ENCODE assay signal across 24 cellular contexts in genomic region chr16:49687603-49688002, GRCh38.
"Had no signal": no experiment of that assay in that cellular context is flagged by ENCODE, and none has a peak within 500 bp of the region (broad histone marks: within the 10 kb centered on the region; RNA-seq: fewer than 3 reads in every experiment).

No MANE protein-coding gene starts in this region.

- H3K36me3 Mint-ChIP-seq: naive thymus-derived CD4-positive, alpha-beta T cell; stimulated activated memory B cell treated with anti-CD40 and anti-IgM and Interleukin-4, amounts not matched to agents 10 μg/mL and 1 μg/mL and 100 μg/mL, for 72 hours had no signal

- DNase-seq: dermis blood vessel endothelial cell; effector memory CD4-positive, alpha-beta T cell; foreskin keratinocyte; heart left ventricle; hippocampal formation; left cardiac atrium; mesenchymal stem cell; midbrain; naive thymus-derived CD4-positive, alpha-beta T cell; nucleus accumbens; right cardiac atrium; sigmoid colon; stimulated activated CD4-positive, alpha-beta T cell treated with anti-CD3 and anti-CD28 coated beads, Interleukin-2, amount 100 ng/mL, for 24 hours; stimulated activated CD4-positive, alpha-beta T cell treated with anti-CD3 and anti-CD28 coated beads, Interleukin-4, amount 100 ng/mL, for 24 hours; upper lobe of left lung had no signal

- H3K27me3 ChIP-seq: esophagus muscularis mucosa, foreskin keratinocyte, gastroesophageal sphincter, heart left ventricle, sigmoid colon, tibial nerve, upper lobe of left lung had no signal

- H3K9me3 Mint-ChIP-seq: stimulated activated memory B cell treated with anti-CD40 and anti-IgM and Interleukin-4, amounts not matched to agents 10 μg/mL and 1 μg/mL and 100 μg/mL, for 72 hours; stimulated activated naive CD8-positive, alpha-beta T cell treated with anti-CD3 and anti-CD28 coated beads, Interleukin-15, Interleukin-2, amounts not matched to agents 100 ng/mL and 50 ng/mL, for 24 hours had no signal

- H3K36me3 ChIP-seq: gastroesophageal sphincter, left lung, prostate gland, sigmoid colon, thoracic aorta, tibial nerve, upper lobe of left lung had no signal

- H3K4me3 ChIP-seq: coronary artery, esophagus muscularis mucosa, gastroesophageal sphincter, heart left ventricle, left lung, prostate gland, sigmoid colon, thoracic aorta, tibial nerve, upper lobe of left lung had no signal

- H3K4me3 Mint-ChIP-seq: naive thymus-derived CD4-positive, alpha-beta T cell; stimulated activated memory B cell treated with anti-CD40 and anti-IgM and Interleukin-4, amounts not matched to agents 10 μg/mL and 1 μg/mL and 100 μg/mL, for 72 hours; stimulated activated naive CD8-positive, alpha-beta T cell treated with anti-CD3 and anti-CD28 coated beads, Interleukin-15, Interleukin-2, amounts not matched to agents 100 ng/mL and 50 ng/mL, for 24 hours had no signal

- H3K27ac Mint-ChIP-seq: naive thymus-derived CD4-positive, alpha-beta T cell; stimulated activated memory B cell treated with anti-CD40 and anti-IgM and Interleukin-4, amounts not matched to agents 10 μg/mL and 1 μg/mL and 100 μg/mL, for 72 hours; stimulated activated naive CD8-positive, alpha-beta T cell treated with anti-CD3 and anti-CD28 coated beads, Interleukin-15, Interleukin-2, amounts not matched to agents 100 ng/mL and 50 ng/mL, for 24 hours had no signal

- H3K4me1 Mint-ChIP-seq: stimulated activated memory B cell treated with anti-CD40 and anti-IgM and Interleukin-4, amounts not matched to agents 10 μg/mL and 1 μg/mL and 100 μg/mL, for 72 hours had no signal

- H3K27ac ChIP-seq: coronary artery, esophagus muscularis mucosa, foreskin keratinocyte, gastroesophageal sphincter, heart left ventricle, left lung, prostate gland, sigmoid colon, thoracic aorta, tibial nerve, upper lobe of left lung had no signal

- ATAC-seq: foreskin keratinocyte; gastroesophageal sphincter; heart left ventricle; left cardiac atrium; left lung; naive thymus-derived CD4-positive, alpha-beta T cell; right cardiac atrium; stimulated activated memory B cell treated with anti-CD40 and anti-IgM and Interleukin-4, amounts not matched to agents 10 μg/mL and 1 μg/mL and 100 μg/mL, for 72 hours had no signal

- H3K4me1 ChIP-seq: esophagus muscularis mucosa, foreskin keratinocyte, gastroesophageal sphincter, left lung, prostate gland, sigmoid colon, upper lobe of left lung had no signal

- H3K9me3 ChIP-seq: esophagus muscularis mucosa, gastroesophageal sphincter, heart left ventricle, left lung, prostate gland, sigmoid colon, thoracic aorta, tibial nerve, upper lobe of left lung had no signal
